ENCODE assay signal across 8 cellular contexts in genomic region chr11:20397281-20397680, GRCh38. TPM values are rescaled to one million over a fixed set of nuclear protein-coding genes. Genes with fewer than 3 reads are reported as not detected.
DNase-seq lines count a peak whose midpoint lies in the region; ATAC-seq, FAIRE-seq and TF ChIP-seq lines count a peak whose summit lies in the region.

No MANE protein-coding gene starts in this region.

- H3K9ac ChIP-seq in kidney (ENCODE audit: low read length in 2 of 2): no peak overlapping the region

- H3K27me3 Mint-ChIP-seq in activated T-helper 1 cell treated with anti-CD3 and anti-CD28 coated beads, Interleukin-12 subunit alpha, Interleukin-12 subunit beta, Interleukin-2, Interleukin-4 antibody, amounts not matched to agents 30 ng/mL and 10 ng/mL and 1 ng/mL, durations not matched to agents 14 hours and 24 hours and 36 hours (ENCODE audit: insufficient read depth): no peaks in the 10 kb centered on the region

- no peak for TF ChIP-seq POLR2A in adrenal gland (IDR thresholded peaks at IDR 0.05)

- H3K36me3 Mint-ChIP-seq in activated T-helper 1 cell treated with anti-CD3 and anti-CD28 coated beads, Interleukin-12 subunit alpha, Interleukin-12 subunit beta, Interleukin-2, Interleukin-4 antibody, amounts not matched to agents 30 ng/mL and 10 ng/mL and 1 ng/mL, durations not matched to agents 14 hours and 24 hours and 36 hours (ENCODE audit: low read depth): peaks cover 31% of the 10 kb centered on the region

- FAIRE-seq in kidney (lab: Jason Lieb, UNC): no peak

- DNase-seq in DMS153 (lab: John Stamatoyannopoulos, UW) (peak; percentile 69), GM19238 (ENCODE audit: insufficient read length, low spot score) (peak; percentile 5), NCI-H446 (lab: John Stamatoyannopoulos, UW) (peak; percentile 19 to 65), adrenal gland (peak in 3 of 7 donors; percentile 25 to 42 (median 27)), kidney (no peak), GM19240 (ENCODE audit: insufficient read length, low spot score) (no peak)
- DNase-seq in activated T-helper 1 cell treated with anti-CD3 and anti-CD28 coated beads, Interleukin-12 subunit alpha, Interleukin-12 subunit beta, Interleukin-2, Interleukin-4 antibody, amounts not matched to agents 30 ng/mL and 10 ng/mL and 1 ng/mL, durations not matched to agents 14 hours and 24 hours and 36 hours (ENCODE audit: low spot score): no peak

- H3K4me3 ChIP-seq in adrenal gland (no peak overlapping the region), kidney (ENCODE audit: low read length in 2 of 2) (no peak overlapping the region)

- H3K4me1 ChIP-seq in adrenal gland (replicated peaks in 1 of 2) (no peaks in the 10 kb centered on the region), kidney (ENCODE audit: control insufficient read depth in 1 of 2, insufficient read depth in 1 of 2, low read depth in 1 of 2, low read length in 2 of 2) (no peaks in the 10 kb centered on the region)

- peak; percentile 85 for ATAC-seq in HG03139 (IDR thresholded peaks at IDR 0.05; ENCODE audit: unreplicated experiment)

- H3K27ac Mint-ChIP-seq in activated T-helper 1 cell treated with anti-CD3 and anti-CD28 coated beads, Interleukin-12 subunit alpha, Interleukin-12 subunit beta, Interleukin-2, Interleukin-4 antibody, amounts not matched to agents 30 ng/mL and 10 ng/mL and 1 ng/mL, durations not matched to agents 14 hours and 24 hours and 36 hours: no peak overlapping the region

- no peak overlapping the region for H3K27ac ChIP-seq in adrenal gland
- no peak overlapping the region for H3K27ac ChIP-seq in kidney (ENCODE audit: low read depth in 2 of 2, low read length in 2 of 2)

- H3K4me1 Mint-ChIP-seq in activated T-helper 1 cell treated with anti-CD3 and anti-CD28 coated beads, Interleukin-12 subunit alpha, Interleukin-12 subunit beta, Interleukin-2, Interleukin-4 antibody, amounts not matched to agents 30 ng/mL and 10 ng/mL and 1 ng/mL, durations not matched to agents 14 hours and 24 hours and 36 hours (ENCODE audit: low read depth): peaks cover 15% of the 10 kb centered on the region

- H3K27me3 ChIP-seq in adrenal gland: no peaks in the 10 kb centered on the region

- TF ChIP-seq CTCF in adrenal gland (IDR thresholded peaks at IDR 0.05) (peak; percentile 35 to 66 (median 52)), kidney (IDR thresholded peaks at IDR 0.05; ENCODE audit: borderline replicate concordance, extremely low read depth, insufficient read depth) (peak; percentile 25)

- no peak overlapping the region for H3K4me3 Mint-ChIP-seq in activated T-helper 1 cell treated with anti-CD3 and anti-CD28 coated beads, Interleukin-12 subunit alpha, Interleukin-12 subunit beta, Interleukin-2, Interleukin-4 antibody, amounts not matched to agents 30 ng/mL and 10 ng/mL and 1 ng/mL, durations not matched to agents 14 hours and 24 hours and 36 hours

- no peaks in the 10 kb centered on the region for H3K9me3 ChIP-seq in adrenal gland (replicated peaks in 1 of 3)
- H3K9me3 ChIP-seq in kidney (ENCODE audit: control insufficient read depth in 1 of 2, low read length in 2 of 2): no peaks in the 10 kb centered on the region

- intact Hi-C loops in adrenal gland (cut with DNase I): loop anchor here (5.0 to 10.0 kb wide), 2 partner anchors 208 to 215 kb away; no protein-coding TSS in a partner anchor
- intact Hi-C loops in kidney (cut with DNase I): no loop called here
- intact Hi-C loops in activated T-helper 1 cell treated with anti-CD3 and anti-CD28 coated beads, Interleukin-12 subunit alpha, Interleukin-12 subunit beta, Interleukin-2, Interleukin-4 antibody, amounts not matched to agents 30 ng/mL and 10 ng/mL and 1 ng/mL, durations not matched to agents 14 hours and 24 hours and 36 hours (cut with micrococcal nuclease): loop anchor here (1.0 kb wide), 3 partner anchors 9 to 213 kb away; no protein-coding TSS in a partner anchor

- peaks cover 4 to 18% of the 10 kb centered on the region in 2 donors for H3K36me3 ChIP-seq in adrenal gland (replicated peaks in 1 of 2)
- peaks cover 0 to 9% of the 10 kb centered on the region in 2 donors for H3K36me3 ChIP-seq in kidney (ENCODE audit: control insufficient read depth in 1 of 2, insufficient read depth in 2 of 2, low read length in 2 of 2)

- WGBS in adrenal gland, 4 donors: 75 to 84% (median 76%) methylated on average over 3 of the region's 3 CpGs

- H3K9me3 Mint-ChIP-seq in activated T-helper 1 cell treated with anti-CD3 and anti-CD28 coated beads, Interleukin-12 subunit alpha, Interleukin-12 subunit beta, Interleukin-2, Interleukin-4 antibody, amounts not matched to agents 30 ng/mL and 10 ng/mL and 1 ng/mL, durations not matched to agents 14 hours and 24 hours and 36 hours: no peaks in the 10 kb centered on the region

RNA-seq across cellular contexts. Expression of gene PRMT3, which starts 9.8 kb away (rescaled TPM):
- 10 to 100 TPM; 11.4 to 23.4 (median 15.0) TPM for total RNA-seq in adrenal gland
- 10 to 100 TPM in 2 of 3 donors, 1 to 10 TPM in 1; 7.6 to 21.9 (median 10.0) TPM for polyA plus RNA-seq in adrenal gland
- 16.0 TPM for total RNA-seq in kidney
- 6.8 TPM for polyA plus RNA-seq in kidney (ENCODE audit: insufficient read depth, low read depth, low replicate concordance)
- total RNA-seq in activated T-helper 1 cell treated with anti-CD3 and anti-CD28 coated beads, Interleukin-12 subunit alpha, Interleukin-12 subunit beta, Interleukin-2, Interleukin-4 antibody, amounts not matched to agents 30 ng/mL and 10 ng/mL and 1 ng/mL, durations not matched to agents 14 hours and 24 hours and 36 hours: 43.7 and 45.5 TPM in 2 replicates

RNA-seq across cellular contexts. Expression of gene HTATIP2, which starts 33.8 kb away (rescaled TPM):
- total RNA-seq in adrenal gland (100 to 1,000 TPM in 2 of 8 donors, 10 to 100 TPM in 6; 48.8 to 120 (median 78.9) TPM), kidney (37.5 TPM)
- polyA plus RNA-seq in adrenal gland (100 to 1,000 TPM in 1 of 3 donors, 10 to 100 TPM in 2; 33.1 to 156 (median 35.7) TPM), kidney (ENCODE audit: insufficient read depth, low read depth, low replicate concordance) (57.8 TPM)
- total RNA-seq in activated T-helper 1 cell treated with anti-CD3 and anti-CD28 coated beads, Interleukin-12 subunit alpha, Interleukin-12 subunit beta, Interleukin-2, Interleukin-4 antibody, amounts not matched to agents 30 ng/mL and 10 ng/mL and 1 ng/mL, durations not matched to agents 14 hours and 24 hours and 36 hours: 40.8 and 43.9 TPM in 2 replicates

Comparison
In these comparisons a context has a peak if more than half of its experiments do, and no peak if none do; other contexts are left out.
1. DNase-seq: peak in DMS153 (single experiment), GM19238 (single experiment) and NCI-H446 (2 of 2); none in kidney (single experiment), GM19240 (single experiment) and activated T-helper 1 cell treated with anti-CD3 and anti-CD28 coated beads, Interleukin-12 subunit alpha, Interleukin-12 subunit beta, Interleukin-2, Interleukin-4 antibody, amounts not matched to agents 30 ng/mL and 10 ng/mL and 1 ng/mL, durations not matched to agents 14 hours and 24 hours and 36 hours (single experiment).